In the genomic region with DNA sequence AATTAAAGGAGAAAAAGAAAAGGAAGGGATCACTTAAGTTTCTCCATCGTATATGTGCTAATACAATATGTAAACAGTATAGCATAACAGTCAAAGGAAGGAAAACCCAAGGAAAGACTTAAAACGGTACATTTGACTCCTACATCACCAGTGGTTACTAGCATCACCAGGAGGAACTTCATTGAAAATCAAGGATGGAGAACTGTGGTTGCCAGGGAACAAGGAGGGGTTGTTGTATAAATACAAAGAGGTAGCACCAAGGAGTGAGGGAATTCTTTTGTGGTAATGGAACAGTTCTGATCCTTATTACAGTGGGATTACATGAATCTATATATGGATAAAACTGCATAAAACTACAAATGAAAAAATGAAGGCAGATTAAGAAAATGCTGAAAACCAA, we compare ENCODE assay signal across 9 cellular contexts. TPM values are rescaled to one million over a fixed set of nuclear protein-coding genes. Genes with fewer than 3 reads are reported as not detected.
A peak's percentile ranks its signal among the peaks of the same experiment; 100 is the strongest.
DNase-seq lines count a peak whose midpoint lies in the region; ATAC-seq and TF ChIP-seq lines count a peak whose summit lies in the region.
"Had no signal": no experiment of that assay in that cellular context is flagged by ENCODE, and none has a peak within 500 bp of the region (broad histone marks: within the 10 kb centered on the region; RNA-seq: fewer than 3 reads in every experiment).

No MANE protein-coding gene starts in this region.

- POLR2A ChIA-PET in MCF 10A (lab: Yijun Ruan, JAX): interaction anchor here (1.1 to 2.3 kb wide), 3 partner anchors 10 to 22 kb away, joined by 4 to 5 read pairs (median 4); no protein-coding TSS in a partner anchor
- POLR2A ChIA-PET in activated B cell treated with CpG ODN at 0.5 μM for 24 hours (lab: Charles Lee): no interaction called here
- POLR2A ChIA-PET in GM10248 (lab: Yijun Ruan, JAX): no interaction called here

- H3K27ac Mint-ChIP-seq in MCF 10A (ENCODE audit: low read depth, unreplicated experiment): peak overlapping the region; percentile 89
- H3K27ac Mint-ChIP-seq in activated B cell treated with CpG ODN at 0.5 μM for 24 hours: peak overlapping the region; percentile 16

- H3K4me1 Mint-ChIP-seq in MCF 10A (ENCODE audit: insufficient read depth, unreplicated experiment) (peaks cover 11% of the 10 kb centered on the region), activated B cell treated with CpG ODN at 0.5 μM for 24 hours (peaks cover 51% of the 10 kb centered on the region)

- H3K9ac ChIP-seq in iPS-15b (ENCODE audit: low read depth, low read length): no peak overlapping the region

- no peak for TF ChIP-seq EP300 in suprapubic skin (IDR thresholded peaks at IDR 0.05)

- H3K4me1 ChIP-seq in breast epithelium: peaks cover 0 to 9% of the 10 kb centered on the region in 2 donors
- H3K4me1 ChIP-seq in iPS-15b (ENCODE audit: control insufficient read depth, insufficient read depth, low read length): no peaks in the 10 kb centered on the region
- H3K4me1 ChIP-seq in suprapubic skin: peaks cover 24% of the 10 kb centered on the region

- TF ChIP-seq POLR2A in breast epithelium (IDR thresholded peaks at IDR 0.05): no peak
- TF ChIP-seq POLR2A in suprapubic skin (IDR thresholded peaks at IDR 0.05): no peak

- intact Hi-C loops in MCF 10A (cut with micrococcal nuclease): loop anchor here (5.0 kb wide), 1 partner anchor 213 kb away; the partner anchor contains the start of gene PIGH
- intact Hi-C loops in breast epithelium (cut with DNase I; ENCODE audit: low total_unique reads): no loop called here
- intact Hi-C loops in activated B cell treated with CpG ODN at 0.5 μM for 24 hours (cut with micrococcal nuclease): loop anchor here (5.0 kb wide), 1 partner anchor 213 kb away; the partner anchor contains the start of gene PIGH

- peak overlapping the region in 1 of 3 donors; percentile 80 for H3K4me3 ChIP-seq in breast epithelium
- peak overlapping the region; percentile 91 for H3K4me3 ChIP-seq in iPS-15b (ENCODE audit: low read depth, low read length)
- H3K4me3 ChIP-seq in suprapubic skin: peak overlapping the region; percentile 74

- WGBS in suprapubic skin: 72% methylated on average over 2 of the region's 2 CpGs

- H3K4me3 Mint-ChIP-seq in MCF 10A (ENCODE audit: unreplicated experiment) (peak overlapping the region; percentile 94), activated B cell treated with CpG ODN at 0.5 μM for 24 hours (peak overlapping the region; percentile 94)

- no TSS peak for BruUV-seq in MCF 10A (replicated peaks; lab: Mats Ljungman, UMichigan)

- H3K36me3 ChIP-seq in breast epithelium: no peaks in the 10 kb centered on the region
- peaks cover 3% of the 10 kb centered on the region for H3K36me3 ChIP-seq in iPS-15b (ENCODE audit: control insufficient read depth, insufficient read depth, low read length)
- peaks cover 29% of the 10 kb centered on the region for H3K36me3 ChIP-seq in suprapubic skin

- DNase-seq in MCF 10A (ENCODE audit: unreplicated experiment) (no peak), breast epithelium (ENCODE audit: low spot score in 2 of 2) (no peak), activated B cell treated with CpG ODN at 0.5 μM for 24 hours (no peak), suprapubic skin (ENCODE audit: low spot score in 2 of 2) (no peak), NCI-H510A (lab: John Stamatoyannopoulos, UW) (no peak), GM10248 (ENCODE audit: extremely low spot score) (no peak)
- DNase-seq in activated CD8-positive, alpha-beta memory T cell treated with anti-CD3 and anti-CD28 coated beads, Interleukin-2, amount 50 U/mL, for 4 hours: no peak
- DNase-seq: NCI-H69 had no signal

- H3K9me3 Mint-ChIP-seq in MCF 10A (ENCODE audit: unreplicated experiment): no peaks in the 10 kb centered on the region
- peaks cover 2% of the 10 kb centered on the region for H3K9me3 Mint-ChIP-seq in activated B cell treated with CpG ODN at 0.5 μM for 24 hours

- H3K27me3 Mint-ChIP-seq in MCF 10A (ENCODE audit: insufficient read depth, unreplicated experiment) (no peaks in the 10 kb centered on the region), activated B cell treated with CpG ODN at 0.5 μM for 24 hours (no peaks in the 10 kb centered on the region)

- no peak for ATAC-seq in activated B cell treated with CpG ODN at 0.5 μM for 24 hours (ENCODE audit: low read depth)

- no peak for TF ChIP-seq CTCF in MCF 10A (IDR thresholded peaks at IDR 0.05; ENCODE audit: unreplicated experiment)
- TF ChIP-seq CTCF in breast epithelium (IDR thresholded peaks at IDR 0.05): no peak
- no peak for TF ChIP-seq CTCF in activated B cell treated with CpG ODN at 0.5 μM for 24 hours (IDR thresholded peaks at IDR 0.05)
- TF ChIP-seq CTCF in suprapubic skin (IDR thresholded peaks at IDR 0.05): no peak
- TF ChIP-seq CTCF in GM10248 (IDR thresholded peaks at IDR 0.05; ENCODE audit: control extremely low read depth, extremely low read depth, low read depth, missing control alignments): no peak

- H3K27ac ChIP-seq in breast epithelium (no peak overlapping the region), suprapubic skin (no peak overlapping the region)

- H3K36me3 Mint-ChIP-seq in MCF 10A (ENCODE audit: insufficient read depth, unreplicated experiment): peaks cover 36% of the 10 kb centered on the region
- H3K36me3 Mint-ChIP-seq in activated B cell treated with CpG ODN at 0.5 μM for 24 hours (ENCODE audit: low read depth): peaks cover 48% of the 10 kb centered on the region

- no peaks in the 10 kb centered on the region for H3K27me3 ChIP-seq in breast epithelium
- no peaks in the 10 kb centered on the region for H3K27me3 ChIP-seq in iPS-15b (ENCODE audit: control insufficient read depth, insufficient read depth, low read length)
- no peaks in the 10 kb centered on the region for H3K27me3 ChIP-seq in suprapubic skin

- CTCF ChIA-PET in MCF 10A (lab: Yijun Ruan, JAX) (no interaction called here), activated B cell treated with CpG ODN at 0.5 μM for 24 hours (lab: Charles Lee) (no interaction called here), GM10248 (lab: Yijun Ruan, JAX) (interaction anchor here (1.0 kb wide), 1 partner anchor 9 kb away, joined by 4 read pairs; no protein-coding TSS in a partner anchor)

- H3K9me3 ChIP-seq in breast epithelium: no peaks in the 10 kb centered on the region
- H3K9me3 ChIP-seq in iPS-15b (ENCODE audit: control insufficient read depth, insufficient read depth, low read length): no peaks in the 10 kb centered on the region
- H3K9me3 ChIP-seq in suprapubic skin: no peaks in the 10 kb centered on the region

RNA-seq across cellular contexts. Expression of gene ZFYVE26, which starts 1.6 kb away (rescaled TPM):
- total RNA-seq in MCF 10A (2022) (11.9 and 18.1 TPM in 2 replicates), breast epithelium (10 to 100 TPM; 31.5 to 42.6 (median 36.3) TPM), activated B cell treated with CpG ODN at 0.5 μM for 24 hours (40.7 and 41.1 TPM in 2 replicates), suprapubic skin (10 to 100 TPM; 20.9 to 81.6 (median 40.9) TPM)

RNA-seq across cellular contexts. Expression of gene RAD51B, which starts 4.8 kb away (rescaled TPM):
- 14.6 and 21.3 TPM in 2 replicates for total RNA-seq in MCF 10A (2022)
- 10 to 100 TPM; 10.6 to 77.6 (median 33.8) TPM for total RNA-seq in breast epithelium
- 40.0 and 53.9 TPM in 2 replicates for total RNA-seq in activated B cell treated with CpG ODN at 0.5 μM for 24 hours
- 10 to 100 TPM; 19.6 to 39.7 (median 25.4) TPM for total RNA-seq in suprapubic skin
